In genomic region chr19:47582320-47582909, GRCh38 we compare ENCODE assay signal across 9 cellular contexts. TPM values are rescaled to one million over a fixed set of nuclear protein-coding genes. Genes with fewer than 3 reads are reported as not detected.
DNase-seq lines count a peak whose midpoint lies in the region; ATAC-seq and TF ChIP-seq lines count a peak whose summit lies in the region.
"Had no signal": no experiment of that assay in that cellular context is flagged by ENCODE, and none has a peak within 500 bp of the region (broad histone marks: within the 10 kb centered on the region; RNA-seq: fewer than 3 reads in every experiment).

No MANE protein-coding gene starts in this region.

- H3F3A ChIP-seq in smooth muscle cell (ENCODE audit: low read depth): no peaks in the 10 kb centered on the region

- H3K27me3 ChIP-seq in smooth muscle cell (ENCODE audit: low read depth): no peaks in the 10 kb centered on the region

- no peaks in the 10 kb centered on the region for H3K9me3 ChIP-seq in smooth muscle cell (replicated peaks; ENCODE audit: low read depth)

- H3K4me3 Mint-ChIP-seq in activated CD8-positive, alpha-beta memory T cell treated with anti-CD3 and anti-CD28 coated beads, Interleukin-2, amount 10 ng/mL, durations not matched to agents 7 days and 5 days: no peak overlapping the region

- H3K79me2 ChIP-seq in smooth muscle cell (ENCODE audit: low read depth): no peaks in the 10 kb centered on the region

- no peak overlapping the region for H3K9ac ChIP-seq in smooth muscle cell (ENCODE audit: low read depth)

- CTCF ChIA-PET in activated CD8-positive, alpha-beta memory T cell treated with anti-CD3 and anti-CD28 coated beads, Interleukin-2, amount 10 ng/mL, durations not matched to agents 7 days and 5 days (lab: Charles Lee): interaction anchor here (1.2 kb wide), 1 partner anchor 28 kb away, joined by 3 read pairs; no protein-coding TSS in a partner anchor

- no peak for TF ChIP-seq CTCF in smooth muscle cell (IDR thresholded peaks at IDR 0.05; ENCODE audit: borderline replicate concordance, insufficient read depth, poor library complexity, severe bottlenecking)

- DNase-seq in activated CD8-positive, alpha-beta memory T cell treated with anti-CD3 and anti-CD28 coated beads, Interleukin-2, amount 10 ng/mL, durations not matched to agents 7 days and 5 days: no peak
- DNase-seq in activated CD8-positive, alpha-beta memory T cell treated with anti-CD3 and anti-CD28 coated beads, Interleukin-2, amount 50 U/mL, for 4 hours: no peak
- DNase-seq in RPMI7951 (ENCODE audit: low read depth): peak; percentile 44
- peak; percentile 49 for DNase-seq in dedifferentiated amniotic fluid mesenchymal stem cell (ENCODE audit: extremely low spot score)
- DNase-seq in smooth muscle cell (lab: John Stamatoyannopoulos, UW; ENCODE audit: unreplicated experiment): no peak
- no peak for DNase-seq in NCI-H2171 (lab: John Stamatoyannopoulos, UW)
- no peak for DNase-seq in effector CD4-positive, alpha-beta T cell

- no peaks in the 10 kb centered on the region for H4K20me1 ChIP-seq in smooth muscle cell (ENCODE audit: low read depth)

- H3K4me3 ChIP-seq in smooth muscle cell: peak overlapping the region; percentile 3

- no peak overlapping the region for H2AFZ ChIP-seq in smooth muscle cell (ENCODE audit: low read depth)

- H3K27me3 Mint-ChIP-seq in activated CD8-positive, alpha-beta memory T cell treated with anti-CD3 and anti-CD28 coated beads, Interleukin-2, amount 10 ng/mL, durations not matched to agents 7 days and 5 days: peaks cover 5% of the 10 kb centered on the region

- peak overlapping the region; percentile 54 for H3K4me2 ChIP-seq in smooth muscle cell

- H3K27ac Mint-ChIP-seq in activated CD8-positive, alpha-beta memory T cell treated with anti-CD3 and anti-CD28 coated beads, Interleukin-2, amount 10 ng/mL, durations not matched to agents 7 days and 5 days: peak overlapping the region; percentile 47

- peaks cover 2% of the 10 kb centered on the region for H3K36me3 Mint-ChIP-seq in activated CD8-positive, alpha-beta memory T cell treated with anti-CD3 and anti-CD28 coated beads, Interleukin-2, amount 10 ng/mL, durations not matched to agents 7 days and 5 days

- WGBS in smooth muscle cell (ENCODE audit: low lambda C conversion rate): 8% methylated on average over 6 of the region's 6 CpGs

- H3K4me1 Mint-ChIP-seq in activated CD8-positive, alpha-beta memory T cell treated with anti-CD3 and anti-CD28 coated beads, Interleukin-2, amount 10 ng/mL, durations not matched to agents 7 days and 5 days: peaks cover 26% of the 10 kb centered on the region

- no peaks in the 10 kb centered on the region for H3K36me3 ChIP-seq in smooth muscle cell (ENCODE audit: low read depth)

- peaks cover 7% of the 10 kb centered on the region for H3K9me3 Mint-ChIP-seq in activated CD8-positive, alpha-beta memory T cell treated with anti-CD3 and anti-CD28 coated beads, Interleukin-2, amount 10 ng/mL, durations not matched to agents 7 days and 5 days (ENCODE audit: low read depth)

- H3K27ac ChIP-seq in smooth muscle cell (ENCODE audit: low read depth): peak overlapping the region; percentile 31

- H3K4me1 ChIP-seq in smooth muscle cell (ENCODE audit: low read depth): no peaks in the 10 kb centered on the region

- ATAC-seq in activated CD8-positive, alpha-beta memory T cell treated with anti-CD3 and anti-CD28 coated beads, Interleukin-2, amount 10 ng/mL, durations not matched to agents 7 days and 5 days: no peak
- no peak for ATAC-seq in HG02571 (IDR thresholded peaks at IDR 0.05; ENCODE audit: unreplicated experiment)

RNA-seq across cellular contexts. Expression of gene ZNF541, which starts 9.5 kb away (rescaled TPM):
- total RNA-seq in activated CD8-positive, alpha-beta memory T cell treated with anti-CD3 and anti-CD28 coated beads, Interleukin-2, amount 10 ng/mL, durations not matched to agents 7 days and 5 days: under 1 TPM; 0.32 to 0.40 TPM
- not detected in 2 replicates for total RNA-seq in RPMI7951 (2014; rRNA removed; shearing (Covaris generic))
- total RNA-seq in smooth muscle cell: not detected in 2 replicates
- polyA plus RNA-seq in smooth muscle cell: not detected in 2 replicates
- total RNA-seq: LHCN-M2 had no signal

RNA-seq across cellular contexts. Expression of gene BICRA, which starts 26.5 kb away (rescaled TPM):
- 10 to 100 TPM; 16.6 to 20.7 TPM for total RNA-seq in activated CD8-positive, alpha-beta memory T cell treated with anti-CD3 and anti-CD28 coated beads, Interleukin-2, amount 10 ng/mL, durations not matched to agents 7 days and 5 days
- total RNA-seq in RPMI7951 (2014; rRNA removed; shearing (Covaris generic)): 2.8 and 4.4 TPM in 2 replicates
- 10.0 and 11.9 TPM in 2 replicates for total RNA-seq in smooth muscle cell
- polyA plus RNA-seq in smooth muscle cell: 3.6 and 5.5 TPM in 2 replicates

Comparison
In these comparisons a context has a peak if more than half of its experiments do, and no peak if none do; other contexts are left out.
1. DNase-seq: peak in RPMI7951 (single experiment) and dedifferentiated amniotic fluid mesenchymal stem cell (single experiment); none in activated CD8-positive, alpha-beta memory T cell treated with anti-CD3 and anti-CD28 coated beads, Interleukin-2, amount 10 ng/mL, durations not matched to agents 7 days and 5 days (single experiment), activated CD8-positive, alpha-beta memory T cell treated with anti-CD3 and anti-CD28 coated beads, Interleukin-2, amount 50 U/mL, for 4 hours (single experiment), smooth muscle cell (single experiment), NCI-H2171 (single experiment) and effector CD4-positive, alpha-beta T cell (single experiment).